ENCODE assay signal across 8 cellular contexts in genomic region chr4:152938237-152938969, GRCh38. TPM values are rescaled to one million over a fixed set of nuclear protein-coding genes. Genes with fewer than 3 reads are reported as not detected.
A peak's percentile ranks its signal among the peaks of the same experiment; 100 is the strongest.
DNase-seq lines count a peak whose midpoint lies in the region; ATAC-seq, FAIRE-seq and TF ChIP-seq lines count a peak whose summit lies in the region.

No MANE protein-coding gene starts in this region.

- intact Hi-C loops in dorsolateral prefrontal cortex (cut with DNase I), result loop anchor here in 1 of 2 donors (5.0 kb wide), 1 partner anchor 36 kb away; no protein-coding TSS in a partner anchor
- intact Hi-C loops in natural killer cell (cut with micrococcal nuclease), result no loop called here

- H3K36me3 Mint-ChIP-seq in natural killer cell, result no peaks in the 10 kb centered on the region

- H2AFZ ChIP-seq in KMS-11 (ENCODE audit: low read depth), result peak overlapping the region; percentile 86; the same call in 1 of the 2 replicates

- peaks cover 40 to 44% of the 10 kb centered on the region in 2 donors for H3K27me3 Mint-ChIP-seq in natural killer cell (ENCODE audit: low read depth in 2 of 2)

- H3K4me1 Mint-ChIP-seq in natural killer cell, result peaks cover 20% of the 10 kb centered on the region in 2 donors

- peak overlapping the region; percentile 90 for H3K4me3 Mint-ChIP-seq in natural killer cell

- H3K27ac ChIP-seq in KMS-11 (no peak overlapping the region), dorsolateral prefrontal cortex (no peak overlapping the region)

- H3K27ac Mint-ChIP-seq in natural killer cell, result peak overlapping the region in 1 of 2 donors; percentile 36

- in situ Hi-C loops in G401 (cut with HindIII; ENCODE audit: low sequenced_read_pairs), result no loop called here

- no peaks in the 10 kb centered on the region for H4K20me1 ChIP-seq in KMS-11 (ENCODE audit: insufficient read depth)

- peaks cover 59% of the 10 kb centered on the region for H3K27me3 ChIP-seq in BE2C
- peaks cover 23% of the 10 kb centered on the region for H3K27me3 ChIP-seq in KMS-11 (ENCODE audit: insufficient read depth, low read depth)
- peaks cover 0 to 14% (median 0%) of the 10 kb centered on the region in 45 donors for H3K27me3 ChIP-seq in dorsolateral prefrontal cortex

- no peaks in the 10 kb centered on the region for H3K79me2 ChIP-seq in KMS-11 (ENCODE audit: insufficient read depth, low read depth)

- H3K4me2 ChIP-seq in KMS-11, result peak overlapping the region; percentile 76; the same call in 1 of the 2 replicates

- TF ChIP-seq CTCF in BE2C (IDR thresholded peaks at IDR 0.05; ENCODE audit: low read depth, low read length), result no peak
- no peak for TF ChIP-seq CTCF in KMS-11 (conservative IDR thresholded peaks at IDR 0.05; ENCODE audit: low read depth, low read length)
- TF ChIP-seq CTCF in dorsolateral prefrontal cortex (IDR thresholded peaks at IDR 0.05 in 54 of 56, conservative IDR thresholded peaks at IDR 0.05 in 2 of 56; ENCODE audit: low read depth in 1 of 56, partially characterized antibody in 56 of 56), result no peak
- TF ChIP-seq CTCF in natural killer cell (IDR thresholded peaks at IDR 0.05), result no peak
- TF ChIP-seq CTCF in D721Med (IDR thresholded peaks at IDR 0.05; ENCODE audit: insufficient read depth, missing control alignments), result no peak

- FAIRE-seq in D721Med (lab: Jason Lieb, UNC), result no peak

- DNase-seq in BE2C, result no peak
- DNase-seq in dorsolateral prefrontal cortex, result peak in 1 of 10 donors; percentile 40
- DNase-seq in natural killer cell, result no peak
- no peak for DNase-seq in D721Med (ENCODE audit: insufficient read length, low spot score)
- DNase-seq in HK-2 (ENCODE audit: unreplicated experiment), result no peak
- no peak for DNase-seq in G401 (ENCODE audit: low spot score)

- H3K9me3 Mint-ChIP-seq in natural killer cell, result no peaks in the 10 kb centered on the region

- no peaks in the 10 kb centered on the region for H3K9me3 ChIP-seq in BE2C

- no peaks in the 10 kb centered on the region for H3K4me1 ChIP-seq in BE2C
- no peaks in the 10 kb centered on the region for H3K4me1 ChIP-seq in KMS-11 (ENCODE audit: low read depth, poor library complexity, severe bottlenecking)

- H3K4me3 ChIP-seq in BE2C (ENCODE audit: low read depth, low read length) (peak overlapping the region; percentile 51), KMS-11 (IDR thresholded peaks at IDR 0.05; ENCODE audit: insufficient read depth, low read depth, low read length) (no peak overlapping the region), dorsolateral prefrontal cortex (peak overlapping the region; percentile 44 to 85 (median 71))

- H3K36me3 ChIP-seq in BE2C (no peaks in the 10 kb centered on the region), KMS-11 (ENCODE audit: insufficient read depth) (no peaks in the 10 kb centered on the region)

- ATAC-seq in natural killer cell (no peak), HG03460 (IDR thresholded peaks at IDR 0.05; ENCODE audit: unreplicated experiment) (no peak)

- H3K9ac ChIP-seq in KMS-11, result no peak overlapping the region

RNA-seq across cellular contexts. Expression of gene FHDC1, which starts 2.3 kb away (rescaled TPM):
- polyA plus RNA-seq in BE2C (2012; ENCODE audit: insufficient read depth, insufficient read length, low read depth), result 0.22 TPM
- total RNA-seq in dorsolateral prefrontal cortex (1 to 10 TPM; 1.1 to 5.9 (median 2.2) TPM), natural killer cell (under 1 TPM; 0.10 to 0.23 (median 0.16) TPM)
- 0.06 and 0.27 TPM in 2 replicates for total RNA-seq in G401 (2014; rRNA removed; shearing (Covaris generic))
